15 cellular contexts compared by ENCODE assay signal in genomic region chr6:5697508-5697907, GRCh38.
DNase-seq lines count a peak whose midpoint lies in the region; ATAC-seq and TF ChIP-seq lines count a peak whose summit lies in the region.
"Had no signal": no experiment of that assay in that cellular context is flagged by ENCODE, and none has a peak within 500 bp of the region (broad histone marks: within the 10 kb centered on the region; RNA-seq: fewer than 3 reads in every experiment).

No MANE protein-coding gene starts in this region.

- H3K4me3 Mint-ChIP-seq in glutamatergic neuron (ENCODE audit: unreplicated experiment), result no peak overlapping the region
- no peak overlapping the region for H3K4me3 Mint-ChIP-seq in Calu3 (ENCODE audit: low read depth, unreplicated experiment)
- H3K4me3 Mint-ChIP-seq: CD8-positive, alpha-beta memory T cell; GM23338 had no signal

- H3K27me3 ChIP-seq in adipocyte (replicated peaks; ENCODE audit: control insufficient read depth, insufficient read depth, low read length), result no peaks in the 10 kb centered on the region
- H3K27me3 ChIP-seq: BLaER1 had no signal

- intact Hi-C loops in Calu3 (cut with micrococcal nuclease; ENCODE audit: unreplicated experiment), result no loop called here

- CTCF ChIA-PET in Calu3 (lab: Charles Lee), result no interaction called here

- H3K36me3 ChIP-seq in adipocyte (ENCODE audit: control insufficient read depth, insufficient read depth, low read length, severe bottlenecking), result no peaks in the 10 kb centered on the region
- H3K36me3 ChIP-seq: BLaER1 had no signal

- TF ChIP-seq CTCF in glutamatergic neuron (IDR thresholded peaks at IDR 0.05; ENCODE audit: partially characterized antibody, unreplicated experiment) (no peak), Calu3 (IDR thresholded peaks at IDR 0.05; ENCODE audit: unreplicated experiment) (no peak)

- peaks cover 19% of the 10 kb centered on the region for H3K4me1 ChIP-seq in adipocyte (ENCODE audit: control insufficient read depth, insufficient read depth, low read length)
- H3K4me1 ChIP-seq: Caco-2 had no signal

- H3K4me3 ChIP-seq in adipocyte (ENCODE audit: low read length), result no peak overlapping the region
- H3K4me3 ChIP-seq: BLaER1, GM23338 had no signal

- H3K27ac Mint-ChIP-seq in glutamatergic neuron (ENCODE audit: unreplicated experiment) (no peak overlapping the region), Calu3 (ENCODE audit: unreplicated experiment) (no peak overlapping the region)
- H3K27ac Mint-ChIP-seq: CD8-positive, alpha-beta memory T cell; GM23338 had no signal

- H3K36me3 Mint-ChIP-seq in glutamatergic neuron (ENCODE audit: unreplicated experiment) (peaks cover 12% of the 10 kb centered on the region), Calu3 (ENCODE audit: insufficient read depth, unreplicated experiment) (no peaks in the 10 kb centered on the region)

- peaks cover 2% of the 10 kb centered on the region for H3K27me3 Mint-ChIP-seq in glutamatergic neuron (ENCODE audit: unreplicated experiment)
- H3K27me3 Mint-ChIP-seq in Calu3 (ENCODE audit: unreplicated experiment), result no peaks in the 10 kb centered on the region
- H3K27me3 Mint-ChIP-seq: CD8-positive, alpha-beta memory T cell had no signal

- H3K9ac ChIP-seq in adipocyte (ENCODE audit: low read length), result no peak overlapping the region
- H3K9ac ChIP-seq: BLaER1 had no signal

- DNase-seq in EH (ENCODE audit: low read depth) (peak; percentile 14), adipocyte (ENCODE audit: low read depth) (peak; percentile 32), renal cortical epithelial cell (ENCODE audit: low read depth) (peak; percentile 22), glutamatergic neuron (no peak), Calu3 (no peak), SIG-M5 treated with dmso at 0.1 percent for 504 hours (lab: John Stamatoyannopoulos, UW; ENCODE audit: unreplicated experiment) (no peak)
- DNase-seq: 8988T; AML-193; Caco-2; CD8-positive, alpha-beta memory T cell; DMS53; H7 had no signal

- no TSS peak for BruUV-seq in Calu3 (replicated peaks; lab: Mats Ljungman, UMichigan)

- H3K9me3 ChIP-seq in adipocyte (ENCODE audit: control insufficient read depth, low read length), result peaks cover 17% of the 10 kb centered on the region
- H3K9me3 ChIP-seq: Caco-2 had no signal

- H3K4me1 Mint-ChIP-seq in glutamatergic neuron (ENCODE audit: low read depth, unreplicated experiment) (peaks cover 2% of the 10 kb centered on the region), Calu3 (ENCODE audit: low read depth, unreplicated experiment) (no peaks in the 10 kb centered on the region)

- peaks cover 4% of the 10 kb centered on the region for H3K9me3 Mint-ChIP-seq in glutamatergic neuron (ENCODE audit: unreplicated experiment)
- H3K9me3 Mint-ChIP-seq in Calu3 (ENCODE audit: low read depth, unreplicated experiment), result peaks cover 5% of the 10 kb centered on the region
- H3K9me3 Mint-ChIP-seq: CD8-positive, alpha-beta memory T cell had no signal

- ATAC-seq in esophagus mucosa, result peak; percentile 45
- ATAC-seq: GM23338 had no signal

Comparison
In these comparisons a context has a peak if more than half of its experiments do, and no peak if none do; other contexts are left out.
1. DNase-seq: peak in EH (single experiment), adipocyte (single experiment) and renal cortical epithelial cell (single experiment); none in glutamatergic neuron (single experiment), Calu3 (single experiment) and SIG-M5 treated with dmso at 0.1 percent for 504 hours (single experiment).